Comparison of ENCODE assay signal across 10 cellular contexts in genomic region chr6:37209461-37210205, GRCh38. TPM values are rescaled to one million over a fixed set of nuclear protein-coding genes. Genes with fewer than 3 reads are reported as not detected.
DNase-seq lines count a peak whose midpoint lies in the region; ATAC-seq and TF ChIP-seq lines count a peak whose summit lies in the region.
"Had no signal": no experiment of that assay in that cellular context is flagged by ENCODE, and none has a peak within 500 bp of the region (broad histone marks: within the 10 kb centered on the region; RNA-seq: fewer than 3 reads in every experiment).

No MANE protein-coding gene starts in this region.

- intact Hi-C loops in activated CD4-positive, alpha-beta T cell treated with anti-CD3 and anti-CD28 coated beads, Interleukin-2, amount 10 ng/mL, durations not matched to agents 24 days and 14 days (cut with micrococcal nuclease), result loop anchor here (1.0 to 5.0 kb wide), 7 partner anchors 26 to 443 kb away; partner anchors contain the start of gene C6orf89
- intact Hi-C loops in heart left ventricle (cut with DNase I), result loop anchor here (1.0 to 10.0 kb wide), 17 partner anchors 37 to 445 kb away; partner anchors contain the start of genes C6orf89 (in 5 of the 10) and PIM1 (in 4 of the 10)

- peaks cover 51% of the 10 kb centered on the region for H3K4me1 Mint-ChIP-seq in activated CD4-positive, alpha-beta T cell treated with anti-CD3 and anti-CD28 coated beads, Interleukin-2, amount 10 ng/mL, durations not matched to agents 24 days and 14 days
- H3K4me1 Mint-ChIP-seq in nephron, result peaks cover 13% of the 10 kb centered on the region

- H3K27me3 Mint-ChIP-seq in activated CD4-positive, alpha-beta T cell treated with anti-CD3 and anti-CD28 coated beads, Interleukin-2, amount 10 ng/mL, durations not matched to agents 24 days and 14 days, result no peaks in the 10 kb centered on the region
- no peaks in the 10 kb centered on the region for H3K27me3 Mint-ChIP-seq in nephron (ENCODE audit: low read depth)

- H3K4me1 ChIP-seq in DND-41 (ENCODE audit: insufficient read depth, low read length) (peaks cover 63% of the 10 kb centered on the region), heart left ventricle (peaks cover 0 to 53% (median 0%) of the 10 kb centered on the region in 12 donors)

- no peaks in the 10 kb centered on the region for H4K20me1 ChIP-seq in DND-41 (ENCODE audit: insufficient read depth, low read length)

- TF ChIP-seq CTCF in DND-41 (IDR thresholded peaks at IDR 0.05; ENCODE audit: borderline replicate concordance, extremely low read depth, low read length, poor library complexity, severe bottlenecking) (no peak), nephron (IDR thresholded peaks at IDR 0.05; ENCODE audit: unreplicated experiment in 3 of 3) (no peak), heart left ventricle (IDR thresholded peaks at IDR 0.05) (no peak)

- H3K4me3 ChIP-seq in DND-41 (ENCODE audit: low read depth in 1 of 2, low read length in 2 of 2) (no peak overlapping the region), heart left ventricle (no peak overlapping the region)
- H3K4me3 ChIP-seq: cardiac muscle cell, SK-N-MC had no signal

- 86 to 88% (median 88%) methylated on average over 12 of the region's 12 CpGs for WGBS in heart left ventricle, 4 donors

- H3K27ac ChIP-seq in DND-41 (ENCODE audit: low read length), result peak overlapping the region; percentile 56
- peak overlapping the region in 1 of 12 donors; percentile 58 for H3K27ac ChIP-seq in heart left ventricle
- H3K27ac ChIP-seq: cardiac muscle cell, SK-N-MC had no signal

- H3K79me2 ChIP-seq in DND-41 (ENCODE audit: insufficient read depth, low read length), result no peaks in the 10 kb centered on the region

- no peaks in the 10 kb centered on the region for H3K9me3 Mint-ChIP-seq in activated CD4-positive, alpha-beta T cell treated with anti-CD3 and anti-CD28 coated beads, Interleukin-2, amount 10 ng/mL, durations not matched to agents 24 days and 14 days
- no peaks in the 10 kb centered on the region for H3K9me3 Mint-ChIP-seq in nephron

- ATAC-seq in DND-41 (ENCODE audit: insufficient read depth, low read depth) (peak; percentile 58), GM18867 (IDR thresholded peaks at IDR 0.05; ENCODE audit: unreplicated experiment) (no peak), GM18870 (IDR thresholded peaks at IDR 0.05; ENCODE audit: unreplicated experiment) (no peak), heart left ventricle (no peak)

- no peaks in the 10 kb centered on the region for H3K36me3 ChIP-seq in DND-41 (ENCODE audit: insufficient read depth, low read length)
- no peaks in the 10 kb centered on the region for H3K36me3 ChIP-seq in heart left ventricle
- H3K36me3 ChIP-seq: cardiac muscle cell had no signal

- TF ChIP-seq POLR2A in heart left ventricle (IDR thresholded peaks at IDR 0.05), result no peak

- peak overlapping the region; percentile 63 for H3K4me3 Mint-ChIP-seq in activated CD4-positive, alpha-beta T cell treated with anti-CD3 and anti-CD28 coated beads, Interleukin-2, amount 10 ng/mL, durations not matched to agents 24 days and 14 days
- H3K4me3 Mint-ChIP-seq in nephron, result no peak overlapping the region

- H3K27me3 ChIP-seq in DND-41 (ENCODE audit: insufficient read depth, low read length, poor library complexity) (no peaks in the 10 kb centered on the region), heart left ventricle (no peaks in the 10 kb centered on the region)
- H3K27me3 ChIP-seq: cardiac muscle cell had no signal

- H3K4me2 ChIP-seq in DND-41 (ENCODE audit: insufficient read depth, low read length), result no peak overlapping the region

- peak overlapping the region; percentile 12 for H3K9ac ChIP-seq in DND-41 (ENCODE audit: low read depth, low read length)

- H3K9me3 ChIP-seq in DND-41 (ENCODE audit: insufficient read depth, low read length, severe bottlenecking), result no peaks in the 10 kb centered on the region
- H3K9me3 ChIP-seq in heart left ventricle, result no peaks in the 10 kb centered on the region

- DNase-seq in DND-41 (peak; percentile 79), NCI-H510A (lab: John Stamatoyannopoulos, UW) (no peak), heart left ventricle (no peak)
- DNase-seq in activated CD4-positive, alpha-beta T cell treated with anti-CD3 and anti-CD28 coated beads, Interleukin-2, amount 10 ng/mL, durations not matched to agents 24 days and 14 days, result peak; percentile 90
- DNase-seq in activated naive CD4-positive, alpha-beta T cell treated with Interleukin-2 at 50 U/mL for 16 hours, result peak; percentile 42

- H3K27ac Mint-ChIP-seq in activated CD4-positive, alpha-beta T cell treated with anti-CD3 and anti-CD28 coated beads, Interleukin-2, amount 10 ng/mL, durations not matched to agents 24 days and 14 days, result peak overlapping the region; percentile 93
- peak overlapping the region in 2 of 3 experiments; percentile 26 to 60 for H3K27ac Mint-ChIP-seq in nephron

- no peaks in the 10 kb centered on the region for H3K36me3 Mint-ChIP-seq in activated CD4-positive, alpha-beta T cell treated with anti-CD3 and anti-CD28 coated beads, Interleukin-2, amount 10 ng/mL, durations not matched to agents 24 days and 14 days (ENCODE audit: low read depth)
- H3K36me3 Mint-ChIP-seq in nephron (ENCODE audit: low read depth), result no peaks in the 10 kb centered on the region

- 0 out of 2 replicates have a peak overlapping the region, but pooled peaks have one; percentile 5 for H2AFZ ChIP-seq in DND-41 (ENCODE audit: low read depth, low read length)

RNA-seq across cellular contexts. Expression of gene PIM1, which starts 39.7 kb away (rescaled TPM):
- total RNA-seq in activated CD4-positive, alpha-beta T cell treated with anti-CD3 and anti-CD28 coated beads, Interleukin-2, amount 10 ng/mL, durations not matched to agents 24 days and 14 days, result 153 and 158 TPM in 2 replicates
- 10 to 100 TPM in 6 of 9 donors, 1 to 10 TPM in 3; 7.0 to 81.8 (median 16.0) TPM for total RNA-seq in heart left ventricle
- 10 to 100 TPM in 1 of 2 donors, 1 to 10 TPM in 1; 8.2 to 23.1 TPM for polyA plus RNA-seq in heart left ventricle

RNA-seq across cellular contexts. Expression of gene TBC1D22B, which starts 47.9 kb away (rescaled TPM):
- total RNA-seq in activated CD4-positive, alpha-beta T cell treated with anti-CD3 and anti-CD28 coated beads, Interleukin-2, amount 10 ng/mL, durations not matched to agents 24 days and 14 days, result 17.2 and 18.7 TPM in 2 replicates
- 10 to 100 TPM in 1 of 9 donors, 1 to 10 TPM in 8; 5.5 to 10.0 (median 7.3) TPM for total RNA-seq in heart left ventricle
- polyA plus RNA-seq in heart left ventricle, result 10 to 100 TPM in 1 of 2 donors, 1 to 10 TPM in 1; 3.1 to 10.7 TPM

RNA-seq across cellular contexts. Expression of gene TMEM217, which starts 48.3 kb away (rescaled TPM):
- 4.1 and 6.1 TPM in 2 replicates for total RNA-seq in activated CD4-positive, alpha-beta T cell treated with anti-CD3 and anti-CD28 coated beads, Interleukin-2, amount 10 ng/mL, durations not matched to agents 24 days and 14 days
- total RNA-seq in heart left ventricle, result 1 to 10 TPM in 2 of 9 donors, under 1 TPM in 4, not detected in 3; 0.23 to 2.1 (median 0.75) TPM
- polyA plus RNA-seq in heart left ventricle, result under 1 TPM; 0.15 to 0.73 TPM

Comparison
In these comparisons a context has a peak if more than half of its experiments do, and no peak if none do; other contexts are left out.
1. DNase-seq: peak in DND-41 (single experiment), activated CD4-positive, alpha-beta T cell treated with anti-CD3 and anti-CD28 coated beads, Interleukin-2, amount 10 ng/mL, durations not matched to agents 24 days and 14 days (single experiment) and activated naive CD4-positive, alpha-beta T cell treated with Interleukin-2 at 50 U/mL for 16 hours (single experiment); none in NCI-H510A (single experiment) and heart left ventricle (0 of 5).